Comparison of ENCODE assay signal across 31 cellular contexts in the genomic region with DNA sequence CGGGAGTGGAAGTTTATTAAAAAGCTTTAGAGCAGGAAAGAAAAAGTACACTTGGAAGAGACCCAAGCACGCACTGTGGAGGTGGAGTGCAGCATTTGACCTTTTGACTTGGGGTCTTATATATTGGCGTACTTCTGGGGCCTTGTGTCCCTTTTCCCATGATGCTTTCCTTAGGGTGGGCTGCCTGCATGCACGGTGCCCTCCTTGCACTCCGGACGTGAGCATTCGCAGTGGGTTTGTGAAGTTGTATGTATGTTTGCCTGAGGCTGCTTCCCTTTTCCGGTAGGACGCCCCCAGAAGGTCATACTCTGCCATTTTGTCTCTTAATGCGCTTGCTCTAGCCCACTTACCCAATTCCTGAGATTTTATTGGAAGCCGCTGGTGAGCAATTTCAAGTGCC.
"Had no signal": no experiment of that assay in that cellular context is flagged by ENCODE, and none has a peak within 500 bp of the region (broad histone marks: within the 10 kb centered on the region; RNA-seq: fewer than 3 reads in every experiment).

No MANE protein-coding gene starts in this region.

- H3K27me3 ChIP-seq: adrenal gland, body of pancreas, colonic mucosa had no signal

- H3K4me3 Mint-ChIP-seq: activated B cell treated with CpG ODN at 0.5 μM for 24 hours; activated CD8-positive, alpha-beta T cell treated with anti-CD3 and anti-CD28 coated beads for 36 hours; activated naive CD4-positive, alpha-beta T cell treated with anti-CD3 and anti-CD28 coated beads, Interleukin-2, amount 50 U/mL, for 24 hours; activated naive CD8-positive, alpha-beta T cell treated with anti-CD3 and anti-CD28 coated beads for 36 hours; activated naive CD8-positive, alpha-beta T cell treated with anti-CD3 and anti-CD28 coated beads, Interleukin-2, amount 50 U/mL, for 24 hours; activated T-cell treated with anti-CD3 and anti-CD28 coated beads, Interleukin-2, amount 50 U/mL, for 4 hours; activated T-helper 17 cell treated with anti-CD3 and anti-CD28 coated beads, Interleukin-2, amount 50 U/mL, for 72 hours; T-helper 17 cell; T-helper 2 cell treated with Interferon-gamma antibody and Interleukin-4, amounts not matched to agents 5 μg/mL and 100 μg/mL, for 36 hours had no signal

- H3K36me3 ChIP-seq: colonic mucosa had no signal

- H3K4me1 ChIP-seq: adrenal gland, body of pancreas, colonic mucosa had no signal

- H3K27ac ChIP-seq: adrenal gland, body of pancreas, colonic mucosa, WERI-Rb-1 had no signal

- H3K4me3 ChIP-seq: adrenal gland, body of pancreas, colonic mucosa had no signal

- FAIRE-seq: frontal cortex had no signal

- H3K9me3 Mint-ChIP-seq: activated B cell treated with CpG ODN at 0.5 μM for 24 hours; activated CD8-positive, alpha-beta T cell treated with anti-CD3 and anti-CD28 coated beads for 36 hours; activated naive CD4-positive, alpha-beta T cell treated with anti-CD3 and anti-CD28 coated beads, Interleukin-2, amount 50 U/mL, for 24 hours; activated naive CD8-positive, alpha-beta T cell treated with anti-CD3 and anti-CD28 coated beads for 36 hours; activated naive CD8-positive, alpha-beta T cell treated with anti-CD3 and anti-CD28 coated beads, Interleukin-2, amount 50 U/mL, for 24 hours; activated T-cell treated with anti-CD3 and anti-CD28 coated beads, Interleukin-2, amount 50 U/mL, for 4 hours; activated T-helper 17 cell treated with anti-CD3 and anti-CD28 coated beads, Interleukin-2, amount 50 U/mL, for 72 hours; T-helper 2 cell treated with Interferon-gamma antibody and Interleukin-4, amounts not matched to agents 5 μg/mL and 100 μg/mL, for 36 hours had no signal

- DNase-seq: activated B cell treated with CpG ODN at 0.5 μM for 24 hours; activated CD4-positive, alpha-beta T cell treated with anti-CD3 and anti-CD28 coated beads for 48 hours; activated CD4-positive, alpha-beta T cell treated with anti-CD3 and anti-CD28 coated beads, Interleukin-2, amount 50 U/mL, for 1 hour; activated CD4-positive, alpha-beta T cell treated with anti-CD3 and anti-CD28 coated beads, Interleukin-2, amount 50 U/mL, for 48 hours; activated CD8-positive, alpha-beta memory T cell treated with anti-CD3 and anti-CD28 coated beads for 24 hours; activated CD8-positive, alpha-beta T cell treated with anti-CD3 and anti-CD28 coated beads for 36 hours; activated effector memory CD4-positive, alpha-beta T cell treated with Interleukin-2 at 50 U/mL for 16 hours; activated gamma-delta T cell treated with Interleukin-2 at 50 U/mL for 16 hours; activated naive CD4-positive, alpha-beta T cell treated with Interleukin-2 at 50 U/mL for 16 hours; activated naive CD8-positive, alpha-beta T cell treated with anti-CD3 and anti-CD28 coated beads for 36 hours; activated naive CD8-positive, alpha-beta T cell treated with anti-CD3 and anti-CD28 coated beads, Interleukin-2, amount 50 U/mL, for 24 hours; activated T-cell treated with anti-CD3 and anti-CD28 coated beads, Interleukin-2, amount 50 U/mL, for 4 hours; adrenal gland; amygdala; aorta; body of pancreas; caudate nucleus; colonic mucosa; effector CD8-positive, alpha-beta T cell; foreskin fibroblast; head of caudate nucleus; T-helper 1 cell; T-helper 17 cell; T1000; WERI-Rb-1 had no signal

- H3K4me1 Mint-ChIP-seq: activated B cell treated with CpG ODN at 0.5 μM for 24 hours; activated naive CD4-positive, alpha-beta T cell treated with anti-CD3 and anti-CD28 coated beads, Interleukin-2, amount 50 U/mL, for 24 hours; activated naive CD8-positive, alpha-beta T cell treated with anti-CD3 and anti-CD28 coated beads for 36 hours; activated naive CD8-positive, alpha-beta T cell treated with anti-CD3 and anti-CD28 coated beads, Interleukin-2, amount 50 U/mL, for 24 hours; activated T-helper 17 cell treated with anti-CD3 and anti-CD28 coated beads, Interleukin-2, amount 50 U/mL, for 72 hours had no signal

- H3K27ac Mint-ChIP-seq: activated B cell treated with CpG ODN at 0.5 μM for 24 hours; activated CD8-positive, alpha-beta T cell treated with anti-CD3 and anti-CD28 coated beads for 36 hours; activated naive CD4-positive, alpha-beta T cell treated with anti-CD3 and anti-CD28 coated beads, Interleukin-2, amount 50 U/mL, for 24 hours; activated naive CD8-positive, alpha-beta T cell treated with anti-CD3 and anti-CD28 coated beads for 36 hours; activated naive CD8-positive, alpha-beta T cell treated with anti-CD3 and anti-CD28 coated beads, Interleukin-2, amount 50 U/mL, for 24 hours; activated T-helper 17 cell treated with anti-CD3 and anti-CD28 coated beads, Interleukin-2, amount 50 U/mL, for 72 hours; T-helper 17 cell; T-helper 2 cell treated with Interferon-gamma antibody and Interleukin-4, amounts not matched to agents 5 μg/mL and 100 μg/mL, for 36 hours had no signal

- ATAC-seq: activated CD4-positive, CD25-positive, alpha-beta regulatory T cell treated with anti-CD3 and anti-CD28 coated beads, Interleukin-2, amount 50 U/mL, for 24 hours; activated CD8-positive, alpha-beta T cell treated with anti-CD3 and anti-CD28 coated beads for 36 hours; activated naive CD8-positive, alpha-beta T cell treated with anti-CD3 and anti-CD28 coated beads, Interleukin-2, amount 50 U/mL, for 24 hours; activated T-cell treated with anti-CD3 and anti-CD28 coated beads, Interleukin-2, amount 50 U/mL, for 4 hours; activated T-helper 17 cell treated with anti-CD3 and anti-CD28 coated beads, Interleukin-2, amount 50 U/mL, for 72 hours; body of pancreas; esophagus mucosa; T-helper 17 cell had no signal

- H3K27me3 Mint-ChIP-seq: activated B cell treated with CpG ODN at 0.5 μM for 24 hours; activated CD8-positive, alpha-beta T cell treated with anti-CD3 and anti-CD28 coated beads for 36 hours; activated naive CD4-positive, alpha-beta T cell treated with anti-CD3 and anti-CD28 coated beads, Interleukin-2, amount 50 U/mL, for 24 hours; activated naive CD8-positive, alpha-beta T cell treated with anti-CD3 and anti-CD28 coated beads for 36 hours; activated naive CD8-positive, alpha-beta T cell treated with anti-CD3 and anti-CD28 coated beads, Interleukin-2, amount 50 U/mL, for 24 hours; activated T-helper 17 cell treated with anti-CD3 and anti-CD28 coated beads, Interleukin-2, amount 50 U/mL, for 72 hours had no signal

- H3K9me3 ChIP-seq: adrenal gland, body of pancreas, colonic mucosa had no signal
